Comparison of ENCODE assay signal across 23 cellular contexts in the genomic region with DNA sequence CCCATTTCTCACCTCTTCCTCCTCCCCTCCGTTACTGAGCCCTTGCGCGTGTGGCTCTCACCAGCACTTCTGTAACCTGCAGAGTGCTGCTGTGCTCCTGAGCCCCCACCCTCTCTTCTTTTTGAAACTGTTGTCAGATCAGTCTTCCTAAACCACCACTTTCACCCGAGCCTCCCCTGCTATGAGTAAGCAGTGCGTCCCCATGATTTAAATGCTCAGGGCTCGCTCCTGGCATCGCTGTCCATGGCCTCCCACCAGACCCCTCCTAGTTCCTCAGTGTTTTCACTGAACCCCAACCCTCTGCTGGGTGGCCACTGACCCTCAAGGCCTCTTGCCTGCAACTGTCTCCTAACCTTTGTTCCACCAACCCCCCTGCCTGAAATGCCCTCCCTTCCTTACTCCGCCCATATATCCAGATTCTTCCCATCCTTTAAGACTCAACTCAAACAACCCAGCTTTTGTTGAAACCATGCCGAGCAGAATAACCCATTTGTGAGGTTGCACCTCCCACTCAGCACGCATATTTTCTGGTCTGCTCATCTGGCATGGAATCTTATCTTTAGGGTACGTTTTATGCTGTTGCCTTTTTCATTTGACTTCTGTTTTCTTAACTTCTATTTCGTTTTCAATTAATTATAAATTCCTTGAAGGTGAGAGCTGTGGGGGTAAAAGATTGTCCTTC.
DNase-seq lines count a peak whose midpoint lies in the region; ATAC-seq and TF ChIP-seq lines count a peak whose summit lies in the region.
"Had no signal": no experiment of that assay in that cellular context is flagged by ENCODE, and none has a peak within 500 bp of the region (broad histone marks: within the 10 kb centered on the region; RNA-seq: fewer than 3 reads in every experiment).

No MANE protein-coding gene starts in this region.

- TF ChIP-seq CTCF in AG04450 (IDR thresholded peaks at IDR 0.05; ENCODE audit: low read depth, low read length) (no peak), mammary epithelial cell (conservative IDR thresholded peaks at IDR 0.05 in 1 of 2, IDR thresholded peaks at IDR 0.05 in 1 of 2; ENCODE audit: extremely low read depth in 1 of 2, insufficient read depth in 1 of 2, low read depth in 1 of 2, low read length in 2 of 2) (no peak)

- H3K9me3 ChIP-seq in AG04450 (ENCODE audit: control insufficient read depth, insufficient read depth, low read length) (peaks cover 29% of the 10 kb centered on the region), mammary epithelial cell (replicated peaks; ENCODE audit: insufficient read depth, low read length) (no peaks in the 10 kb centered on the region)
- H3K9me3 ChIP-seq: gastrocnemius medialis had no signal

- H3K36me3 Mint-ChIP-seq in activated CD4-positive, alpha-beta memory T cell treated with anti-CD3 and anti-CD28 coated beads, Interleukin-2, amount 10 ng/mL, durations not matched to agents 7 days and 5 days (ENCODE audit: low read depth): no peaks in the 10 kb centered on the region

- no peak overlapping the region for H2AFZ ChIP-seq in mammary epithelial cell (ENCODE audit: low read depth, low read length)

- H3K36me3 ChIP-seq in mammary epithelial cell (ENCODE audit: insufficient read depth, low read length): peaks cover 14% of the 10 kb centered on the region

- H3K4me1 Mint-ChIP-seq in activated CD4-positive, alpha-beta memory T cell treated with anti-CD3 and anti-CD28 coated beads, Interleukin-2, amount 10 ng/mL, durations not matched to agents 7 days and 5 days: no peaks in the 10 kb centered on the region

- H3K4me3 ChIP-seq in AG04450 (ENCODE audit: low read depth, low read length): no peak overlapping the region
- H3K4me3 ChIP-seq in mammary epithelial cell (replicated peaks in 1 of 3; ENCODE audit: insufficient read depth in 1 of 3, low read depth in 2 of 3, low read length in 3 of 3): no peak overlapping the region
- H3K4me3 ChIP-seq: gastrocnemius medialis, sigmoid colon, stomach had no signal

- H3K79me2 ChIP-seq in mammary epithelial cell (ENCODE audit: insufficient read depth, low read length): no peaks in the 10 kb centered on the region

- H3K4me3 Mint-ChIP-seq in activated CD4-positive, alpha-beta memory T cell treated with anti-CD3 and anti-CD28 coated beads, Interleukin-2, amount 10 ng/mL, durations not matched to agents 7 days and 5 days: no peak overlapping the region
- H3K4me3 Mint-ChIP-seq: memory B cell, naive B cell had no signal

- H3K9me3 Mint-ChIP-seq in activated CD4-positive, alpha-beta memory T cell treated with anti-CD3 and anti-CD28 coated beads, Interleukin-2, amount 10 ng/mL, durations not matched to agents 7 days and 5 days: peaks cover 2% of the 10 kb centered on the region

- H3K4me1 ChIP-seq in mammary epithelial cell (ENCODE audit: insufficient read depth, low read length): peaks cover 26% of the 10 kb centered on the region
- H3K4me1 ChIP-seq: gastrocnemius medialis, sigmoid colon had no signal

- peak; percentile 65 for DNase-seq in AG04450 (ENCODE audit: low read depth, low spot score)
- peak; percentile 38 for DNase-seq in M059J (ENCODE audit: low read depth)
- peak; percentile 74 for DNase-seq in mammary epithelial cell
- peak; percentile 37 for DNase-seq in middle frontal gyrus (ENCODE audit: extremely low spot score, low spot score)
- DNase-seq in activated CD4-positive, alpha-beta memory T cell treated with anti-CD3 and anti-CD28 coated beads, Interleukin-2, amount 10 ng/mL, durations not matched to agents 7 days and 5 days: no peak
- no peak for DNase-seq in SHP77 (lab: John Stamatoyannopoulos, UW)
- no peak for DNase-seq in GM03348 (ENCODE audit: low spot score)
- DNase-seq: activated CD4-positive, alpha-beta T cell treated with anti-CD3 and anti-CD28 coated beads for 48 hours; activated gamma-delta T cell; amniotic stem cell; C1 segment of cervical spinal cord; gastrocnemius medialis; kidney glomerular epithelial cell; naive B cell; NCI-H187 treated with DMSO at 0.1 percent for 48 hours; NCI-H446; posterior cingulate gyrus; sigmoid colon; stimulated activated CD4-positive, alpha-beta T cell treated with anti-CD3 and anti-CD28 coated beads, Interleukin-4, amount 100 ng/mL, for 1 hour; stomach had no signal

- H3K27ac ChIP-seq in AG04450 (ENCODE audit: low read depth, low read length) (peak overlapping the region; percentile 78), mammary epithelial cell (ENCODE audit: insufficient read depth, low read depth, low read length) (peak overlapping the region; percentile 8)
- H3K27ac ChIP-seq: HL-60, sigmoid colon, stomach had no signal

- dilution Hi-C loops in mammary epithelial cell (cut with HindIII; ENCODE audit: low sequenced_read_pairs): no loop called here

- WGBS in mammary epithelial cell (ENCODE audit: low coverage, missing lambda C conversion rate): 46% methylated on average over 9 of the region's 12 CpGs

- no peak for ATAC-seq in HG03520 (IDR thresholded peaks at IDR 0.05; ENCODE audit: unreplicated experiment)
- ATAC-seq: gastrocnemius medialis had no signal

- H3K27me3 ChIP-seq in AG04450 (ENCODE audit: control insufficient read depth, insufficient read depth, low read length) (no peaks in the 10 kb centered on the region), mammary epithelial cell (ENCODE audit: insufficient read depth, low read length) (no peaks in the 10 kb centered on the region)
- H3K27me3 ChIP-seq: gastrocnemius medialis, sigmoid colon, stomach had no signal

- H3K4me2 ChIP-seq in mammary epithelial cell (ENCODE audit: insufficient read depth, low read depth, low read length): peak overlapping the region; percentile 30

- intact Hi-C loops in mammary epithelial cell (cut with micrococcal nuclease): loop anchor here (5.0 to 10.0 kb wide), 2 partner anchors 85 to 127 kb away; a partner anchor contains a TSS

- BruUV-seq in mammary epithelial cell (replicated peaks; lab: Mats Ljungman, UMichigan): no TSS peak

- no peaks in the 10 kb centered on the region for H3K27me3 Mint-ChIP-seq in activated CD4-positive, alpha-beta memory T cell treated with anti-CD3 and anti-CD28 coated beads, Interleukin-2, amount 10 ng/mL, durations not matched to agents 7 days and 5 days
- H3K27me3 Mint-ChIP-seq: memory B cell, naive B cell had no signal

- CTCF ChIA-PET in AG04450 (lab: Charles Lee): interaction anchor here (2.4 kb wide), 1 partner anchor 31 kb away, joined by 9 read pairs; no protein-coding TSS in a partner anchor
- CTCF ChIA-PET in mammary epithelial cell (lab: Charles Lee; ENCODE audit: low non-redundant PET): no interaction called here
- CTCF ChIA-PET in activated CD4-positive, alpha-beta memory T cell treated with anti-CD3 and anti-CD28 coated beads, Interleukin-2, amount 10 ng/mL, durations not matched to agents 7 days and 5 days (lab: Charles Lee): no interaction called here

- POLR2A ChIA-PET in AG04450 (lab: Yijun Ruan, JAX): no interaction called here
- POLR2A ChIA-PET in activated CD4-positive, alpha-beta memory T cell treated with anti-CD3 and anti-CD28 coated beads, Interleukin-2, amount 10 ng/mL, durations not matched to agents 7 days and 5 days (lab: Charles Lee): no interaction called here

- in situ Hi-C loops in mammary epithelial cell (cut with MboI; ENCODE audit: low sequenced_read_pairs in 2 of 2): no loop called here

- H4K20me1 ChIP-seq in mammary epithelial cell (ENCODE audit: insufficient read depth, low read length): no peaks in the 10 kb centered on the region

- H3K27ac Mint-ChIP-seq in activated CD4-positive, alpha-beta memory T cell treated with anti-CD3 and anti-CD28 coated beads, Interleukin-2, amount 10 ng/mL, durations not matched to agents 7 days and 5 days: no peak overlapping the region
- H3K27ac Mint-ChIP-seq: memory B cell had no signal

- no peak overlapping the region for H3K9ac ChIP-seq in mammary epithelial cell (ENCODE audit: insufficient read depth, low read length)

Comparison
In these comparisons a context has a peak if more than half of its experiments do, and no peak if none do; other contexts are left out.
1. DNase-seq: peak in AG04450 (single experiment), M059J (single experiment), mammary epithelial cell (single experiment) and middle frontal gyrus (single experiment); none in activated CD4-positive, alpha-beta memory T cell treated with anti-CD3 and anti-CD28 coated beads, Interleukin-2, amount 10 ng/mL, durations not matched to agents 7 days and 5 days (single experiment), SHP77 (0 of 2) and GM03348 (single experiment).